ENCODE assay signal across 28 cellular contexts in the genomic region with DNA sequence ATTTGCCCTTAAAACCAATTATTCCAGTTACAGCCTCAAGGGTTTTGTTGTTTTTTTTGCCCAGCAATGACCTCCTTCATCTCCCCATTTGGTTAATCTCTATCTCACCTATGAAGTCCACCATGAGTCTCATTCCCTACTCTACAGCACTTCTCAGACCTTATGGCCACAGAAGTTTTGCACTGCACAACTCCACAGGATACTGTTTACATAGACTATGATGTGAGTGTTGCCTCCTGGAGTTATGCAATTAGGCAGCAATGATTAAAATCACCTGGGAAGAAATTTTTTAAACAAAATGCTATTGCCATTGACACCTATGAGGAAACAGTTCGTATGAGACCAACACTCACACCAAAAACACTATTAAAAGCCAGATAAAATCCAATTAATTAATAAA.
"Had no signal": no experiment of that assay in that cellular context is flagged by ENCODE, and none has a peak within 500 bp of the region (broad histone marks: within the 10 kb centered on the region; RNA-seq: fewer than 3 reads in every experiment).

No MANE protein-coding gene starts in this region.

- H3K9me3 ChIP-seq: body of pancreas, colonic mucosa had no signal

- H3K4me3 ChIP-seq: adrenal gland, body of pancreas, colonic mucosa, esophagus squamous epithelium, gastroesophageal sphincter, heart right ventricle had no signal

- H3K4me1 ChIP-seq: adrenal gland, body of pancreas, colonic mucosa, esophagus squamous epithelium, gastroesophageal sphincter, heart right ventricle had no signal

- FAIRE-seq: endothelial cell of umbilical vein had no signal

- ATAC-seq: activated CD4-positive, CD25-positive, alpha-beta regulatory T cell treated with anti-CD3 and anti-CD28 coated beads, Interleukin-2, amount 50 U/mL, for 24 hours; activated CD8-positive, alpha-beta T cell treated with anti-CD3 and anti-CD28 coated beads for 36 hours; activated T-cell treated with anti-CD3 and anti-CD28 coated beads, Interleukin-2, amount 50 U/mL, for 4 hours; activated T-helper 17 cell treated with anti-CD3 and anti-CD28 coated beads, Interleukin-2, amount 50 U/mL, for 72 hours; gastroesophageal sphincter; heart right ventricle; T-helper 17 cell had no signal

- H3K27ac ChIP-seq: adrenal gland, body of pancreas, colonic mucosa, epithelial cell of prostate, esophagus squamous epithelium, gastroesophageal sphincter, heart right ventricle, WERI-Rb-1 had no signal

- DNase-seq: activated B cell treated with CpG ODN at 0.5 μM for 24 hours; activated CD4-positive, alpha-beta T cell treated with anti-CD3 and anti-CD28 coated beads for 48 hours; activated CD4-positive, alpha-beta T cell treated with anti-CD3 and anti-CD28 coated beads, Interleukin-2, amount 50 U/mL, for 1 hour; activated CD4-positive, alpha-beta T cell treated with anti-CD3 and anti-CD28 coated beads, Interleukin-2, amount 50 U/mL, for 48 hours; activated CD8-positive, alpha-beta memory T cell treated with anti-CD3 and anti-CD28 coated beads for 24 hours; activated CD8-positive, alpha-beta T cell treated with anti-CD3 and anti-CD28 coated beads for 36 hours; activated effector memory CD4-positive, alpha-beta T cell treated with Interleukin-2 at 50 U/mL for 16 hours; activated gamma-delta T cell treated with Interleukin-2 at 50 U/mL for 16 hours; activated naive CD4-positive, alpha-beta T cell treated with anti-CD3 and anti-CD28 coated beads, Interleukin-2, amount 50 U/mL, for 16 hours; activated naive CD4-positive, alpha-beta T cell treated with Interleukin-2 at 50 U/mL for 16 hours; activated T-cell treated with anti-CD3 and anti-CD28 coated beads, Interleukin-2, amount 50 U/mL, for 4 hours; adrenal gland; amygdala; aorta; colonic mucosa; effector CD8-positive, alpha-beta T cell; esophagus squamous epithelium; foreskin melanocyte; heart right ventricle; T-helper 17 cell; T1000; WERI-Rb-1 had no signal

- H3K27me3 ChIP-seq: adrenal gland, body of pancreas, colonic mucosa, esophagus squamous epithelium, gastroesophageal sphincter, heart right ventricle had no signal

- H3K36me3 ChIP-seq: adrenal gland, colonic mucosa had no signal
